ENCODE assay signal across 8 cellular contexts in the genomic region with DNA sequence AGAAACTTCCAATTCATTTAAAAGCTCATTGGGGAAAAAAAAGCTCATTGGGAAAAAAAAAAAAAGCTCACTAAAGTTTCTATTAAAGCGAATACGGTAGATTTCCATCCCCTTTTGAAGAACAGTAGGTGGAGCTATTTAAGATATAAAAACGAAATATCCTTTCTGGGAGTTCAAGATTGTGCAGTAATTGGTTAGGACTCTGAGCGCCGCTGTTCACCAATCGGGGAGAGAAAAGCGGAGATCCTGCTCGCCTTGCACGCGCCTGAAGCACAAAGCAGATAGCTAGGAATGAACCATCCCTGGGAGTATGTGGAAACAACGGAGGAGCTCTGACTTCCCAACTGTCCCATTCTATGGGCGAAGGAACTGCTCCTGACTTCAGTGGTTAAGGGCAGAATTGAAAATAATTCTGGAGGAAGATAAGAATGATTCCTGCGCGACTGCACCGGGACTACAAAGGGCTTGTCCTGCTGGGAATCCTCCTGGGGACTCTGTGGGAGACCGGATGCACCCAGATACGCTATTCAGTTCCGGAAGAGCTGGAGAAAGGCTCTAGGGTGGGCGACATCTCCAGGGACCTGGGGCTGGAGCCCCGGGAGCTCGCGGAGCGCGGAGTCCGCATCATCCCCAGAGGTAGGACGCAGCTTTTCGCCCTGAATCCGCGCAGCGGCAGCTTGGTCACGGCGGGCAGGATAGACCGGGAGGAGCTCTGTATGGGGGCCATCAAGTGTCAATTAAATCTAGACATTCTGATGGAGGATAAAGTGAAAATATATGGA. TPM values are rescaled to one million over a fixed set of nuclear protein-coding genes. Genes with fewer than 3 reads are reported as not detected.
DNase-seq lines count a peak whose midpoint lies in the region; ATAC-seq and TF ChIP-seq lines count a peak whose summit lies in the region.

Gene PCDHGA12 (plus strand): TSS at position 176 of the 782 bp plus-strand sequence. CDS start 253 bp downstream, at position 429.

- H3K36me3 Mint-ChIP-seq in T-cell, result peaks cover 7% of the 10 kb centered on the region

- peak; percentile 83 for ATAC-seq in HG02870 (IDR thresholded peaks at IDR 0.05; ENCODE audit: unreplicated experiment)
- ATAC-seq in T-cell (replicated peaks in 1 of 4), result peak in 1 of 4 experiments; percentile 24

- peaks cover 13 to 31% (median 29%) of the 10 kb centered on the region in 3 donors for H3K9me3 Mint-ChIP-seq in T-cell

- peak; percentile 39 for TF ChIP-seq CTCF in foreskin fibroblast (IDR thresholded peaks at IDR 0.05; ENCODE audit: low read depth, low read length)

- CTCF ChIA-PET in T-cell (lab: Charles Lee), result interaction anchor here (0.5 to 2.1 kb wide), 17 partner anchors 12 to 133 kb away, joined by 3 to 12 read pairs (median 4); partner anchors contain the start of gene PCDHGA10 (in 1 of the 2)

- POLR2A ChIA-PET in T-cell (lab: Charles Lee), result interaction anchor here in 1 of 2 donors (0.7 kb wide), 1 partner anchor 11 kb away, joined by 3 read pairs; no protein-coding TSS in a partner anchor

- peak within 1 kb of the TSS in 1 of 2 donors; percentile 15 for H3K27ac Mint-ChIP-seq in T-cell

- peaks cover 6 to 17% (median 10%) of the 10 kb centered on the region in 3 donors for H3K4me1 Mint-ChIP-seq in T-cell

- peak within 1 kb of the TSS; percentile 48 to 53 for H3K4me3 ChIP-seq in foreskin fibroblast (ENCODE audit: low read depth in 1 of 2, low read length in 2 of 2)

- H3K4me3 Mint-ChIP-seq in T-cell, result peak within 1 kb of the TSS; percentile 49 to 68 (median 68)

- peak; percentile 61 for DNase-seq in activated CD4-positive, alpha-beta T cell treated with anti-CD3 and anti-CD28 coated beads for 48 hours
- DNase-seq in activated CD4-positive, alpha-beta T cell treated with anti-CD3 and anti-CD28 coated beads, Interleukin-2, amount 50 U/mL, for 1 hour, result no peak
- DNase-seq in T-cell (no peak), foreskin fibroblast (peak; percentile 92 to 96), putamen (ENCODE audit: low spot score) (peak; percentile 16), SHP77 (lab: John Stamatoyannopoulos, UW) (no peak), ecto neural progenitor cell (ENCODE audit: low spot score) (no peak)

- H3K27me3 Mint-ChIP-seq in T-cell, result peaks cover 57 to 77% of the 10 kb centered on the region in 2 donors

RNA-seq across cellular contexts. Expression of gene PCDHGA12, which starts in this region (rescaled TPM):
- under 1 TPM in 4 of 5 donors, not detected in 1; 0.09 to 0.53 (median 0.22) TPM for total RNA-seq in T-cell

Comparison
In these comparisons a context has a peak if more than half of its experiments do, and no peak if none do; other contexts are left out.
1. DNase-seq: peak in activated CD4-positive, alpha-beta T cell treated with anti-CD3 and anti-CD28 coated beads for 48 hours (single experiment), foreskin fibroblast (2 of 2) and putamen (single experiment); none in activated CD4-positive, alpha-beta T cell treated with anti-CD3 and anti-CD28 coated beads, Interleukin-2, amount 50 U/mL, for 1 hour (single experiment), T-cell (0 of 34), SHP77 (0 of 2) and ecto neural progenitor cell (single experiment).